In the genomic region with DNA sequence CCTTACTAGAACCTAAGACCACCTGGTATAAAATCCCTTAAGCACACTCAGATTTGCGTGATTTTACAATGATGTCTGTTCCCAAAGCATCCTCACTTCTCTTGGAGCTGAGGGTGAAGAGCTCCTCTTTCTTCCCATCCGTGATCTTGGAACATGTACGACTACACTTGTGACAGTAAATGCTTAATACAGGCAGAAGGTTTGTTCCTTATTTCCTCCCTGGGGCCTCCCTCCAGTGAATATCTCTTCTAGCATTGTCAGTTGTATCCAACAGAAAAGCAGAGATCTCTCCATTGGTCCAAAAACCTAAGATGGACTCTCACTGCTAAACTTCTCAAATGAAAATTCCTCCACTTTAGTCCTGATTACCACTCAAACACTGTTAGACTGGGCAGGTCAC, we compare ENCODE assay signal across 36 cellular contexts.
"Had no signal": no experiment of that assay in that cellular context is flagged by ENCODE, and none has a peak within 500 bp of the region (broad histone marks: within the 10 kb centered on the region; RNA-seq: fewer than 3 reads in every experiment).

No MANE protein-coding gene starts in this region.

- H3K27ac ChIP-seq: adrenal gland, body of pancreas, brain microvascular endothelial cell, breast epithelium, cardiac muscle cell, VCaP had no signal

- DNase-seq: activated B cell treated with CpG ODN at 0.5 μM for 24 hours; activated CD4-positive, alpha-beta memory T cell treated with anti-CD3 and anti-CD28 coated beads for 36 hours; activated CD4-positive, alpha-beta T cell treated with anti-CD3 and anti-CD28 coated beads for 4 hours; activated CD4-positive, alpha-beta T cell treated with anti-CD3 and anti-CD28 coated beads, Interleukin-2, amount 10 ng/mL, durations not matched to agents 24 days and 14 days; activated CD4-positive, alpha-beta T cell treated with anti-CD3 and anti-CD28 coated beads, Interleukin-2, amount 50 U/mL, for 1 hour; activated CD4-positive, alpha-beta T cell treated with anti-CD3 and anti-CD28 coated beads, Interleukin-2, amount 50 U/mL, for 4 hours; activated CD4-positive, CD25-positive, alpha-beta regulatory T cell treated with anti-CD3 and anti-CD28 coated beads, Interleukin-2, amount 50 U/mL, for 72 hours; activated CD8-positive, alpha-beta memory T cell treated with anti-CD3 and anti-CD28 coated beads, Interleukin-2, amount 50 U/mL, for 4 hours; activated CD8-positive, alpha-beta T cell treated with anti-CD3 and anti-CD28 coated beads for 36 hours; activated effector memory CD4-positive, alpha-beta T cell treated with anti-CD3 and anti-CD28 coated beads, Interleukin-2, amount 50 U/mL, for 16 hours; activated gamma-delta T cell treated with Interleukin-2 at 50 U/mL for 16 hours; activated naive CD4-positive, alpha-beta T cell; activated naive CD4-positive, alpha-beta T cell treated with anti-CD3 and anti-CD28 coated beads for 36 hours; activated naive CD4-positive, alpha-beta T cell treated with anti-CD3 and anti-CD28 coated beads, Interleukin-2, amount 50 U/mL, for 16 hours; activated naive CD8-positive, alpha-beta T cell treated with anti-CD3 and anti-CD28 coated beads for 36 hours; activated T-cell treated with anti-CD3 and anti-CD28 coated beads for 4 hours; activated T-cell treated with anti-CD3 and anti-CD28 coated beads, Interleukin-2, amount 50 U/mL, for 1 hour; activated T-cell treated with anti-CD3 and anti-CD28 coated beads, Interleukin-2, amount 50 U/mL, for 4 hours; activated T-cell treated with anti-CD3 and anti-CD28 coated beads, Interleukin-2, amount 50 U/mL, for 72 hours; adrenal gland; amniotic stem cell; aorta; body of pancreas; brain microvascular endothelial cell; caudate nucleus; cerebellar nuclear complex; T-helper 1 cell; T-helper 2 cell; T-helper 9 cell had no signal

- H3K4me3 ChIP-seq: adrenal gland, body of pancreas, breast epithelium, cardiac muscle cell had no signal

- H3K4me1 ChIP-seq: adrenal gland, body of pancreas, breast epithelium had no signal

- H3K27me3 ChIP-seq: body of pancreas had no signal

- H3K9me3 ChIP-seq: adrenal gland, body of pancreas, breast epithelium had no signal

- ATAC-seq: activated CD8-positive, alpha-beta T cell treated with anti-CD3 and anti-CD28 coated beads for 36 hours; activated naive CD4-positive, alpha-beta T cell treated with anti-CD3 and anti-CD28 coated beads, Interleukin-2, amount 50 U/mL, for 72 hours; activated T-cell treated with anti-CD3 and anti-CD28 coated beads, Interleukin-2, amount 50 U/mL, for 4 hours; activated T-cell treated with anti-CD3 and anti-CD28 coated beads, Interleukin-2, amount 50 U/mL, for 72 hours; activated T-helper 17 cell treated with anti-CD3 and anti-CD28 coated beads, Interleukin-2, amount 50 U/mL, for 72 hours; body of pancreas had no signal

- FAIRE-seq: astrocyte, TTC549 had no signal

- H3K36me3 ChIP-seq: adrenal gland, brain microvascular endothelial cell, breast epithelium, cardiac muscle cell had no signal
